ENCODE assay signal across 10 cellular contexts in genomic region chr10:78981257-78981969, GRCh38.
DNase-seq lines count a peak whose midpoint lies in the region; ATAC-seq and TF ChIP-seq lines count a peak whose summit lies in the region.
"Had no signal": no experiment of that assay in that cellular context is flagged by ENCODE, and none has a peak within 500 bp of the region (broad histone marks: within the 10 kb centered on the region; RNA-seq: fewer than 3 reads in every experiment).

No MANE protein-coding gene starts in this region.

- no peak overlapping the region for H3K4me2 ChIP-seq in neuronal stem cell (ENCODE audit: insufficient read depth, low read length, poor library complexity, severe bottlenecking)

- no peak overlapping the region for H2BK5ac ChIP-seq in neuronal stem cell (ENCODE audit: low read length)

- no peak overlapping the region for H3K23ac ChIP-seq in neuronal stem cell (ENCODE audit: low read depth, low read length, poor library complexity)

- TF ChIP-seq POLR2A in NB4 (IDR thresholded peaks at IDR 0.05; ENCODE audit: extremely low read depth, insufficient read length) = no peak

- ATAC-seq in GM21786 (IDR thresholded peaks at IDR 0.05; ENCODE audit: unreplicated experiment) = peak; percentile 65
- ATAC-seq in HG03196 (IDR thresholded peaks at IDR 0.05; ENCODE audit: unreplicated experiment) = no peak

- H3K36me3 ChIP-seq in neuronal stem cell (replicated peaks in 1 of 2; ENCODE audit: control insufficient read depth in 2 of 2, insufficient read depth in 2 of 2, low read length in 2 of 2) = no peaks in the 10 kb centered on the region
- H3K36me3 ChIP-seq: lower lobe of right lung had no signal

- H3K14ac ChIP-seq in neuronal stem cell (ENCODE audit: low read length) = peak overlapping the region; percentile 59

- TF ChIP-seq CTCF in NB4 (IDR thresholded peaks at IDR 0.05; ENCODE audit: low read depth, low read length) = no peak

- DNase-seq in activated naive CD4-positive, alpha-beta T cell treated with Interleukin-2 at 50 U/mL for 16 hours = peak; percentile 21
- no peak for DNase-seq in activated naive CD4-positive, alpha-beta T cell treated with anti-CD3 and anti-CD28 coated beads, Interleukin-2, amount 50 U/mL, for 16 hours
- DNase-seq in NB4 (ENCODE audit: low read depth) (peak; percentile 47), neuronal stem cell (ENCODE audit: low spot score) (no peak), MV-4-11 (lab: John Stamatoyannopoulos, UW) (no peak), NCI-H1436 (lab: John Stamatoyannopoulos, UW) (no peak)
- DNase-seq: lower lobe of right lung, NCI-H510A had no signal

- no peak overlapping the region for H2BK120ac ChIP-seq in neuronal stem cell (ENCODE audit: low read depth, low read length)

- no peak overlapping the region for H3K4me3 ChIP-seq in NB4 (ENCODE audit: low read depth, low read length)
- no peak overlapping the region for H3K4me3 ChIP-seq in neuronal stem cell (ENCODE audit: low read length in 2 of 2)
- H3K4me3 ChIP-seq: lower lobe of right lung had no signal

- H2AK5ac ChIP-seq in neuronal stem cell (ENCODE audit: low read depth, low read length) = peak overlapping the region; percentile 72

- no peak overlapping the region for H3K4ac ChIP-seq in neuronal stem cell (ENCODE audit: low read length)

- H4K8ac ChIP-seq in neuronal stem cell (ENCODE audit: low read depth, low read length) = no peak overlapping the region

- no peaks in the 10 kb centered on the region for H3K9me3 ChIP-seq in neuronal stem cell (replicated peaks in 1 of 2; ENCODE audit: control insufficient read depth in 2 of 2, insufficient read depth in 1 of 2, low read depth in 1 of 2, low read length in 2 of 2)
- H3K9me3 ChIP-seq: lower lobe of right lung had no signal

- peaks cover 0 to 17% (median 4%) of the 10 kb centered on the region in 3 experiments for H3K27me3 ChIP-seq in neuronal stem cell (ENCODE audit: control insufficient read depth in 3 of 3, insufficient read depth in 3 of 3, low read depth in 1 of 3, low read length in 3 of 3)

- no peak overlapping the region for H4K91ac ChIP-seq in neuronal stem cell (ENCODE audit: low read depth, low read length, poor library complexity)

- H2BK12ac ChIP-seq in neuronal stem cell (ENCODE audit: low read length) = no peak overlapping the region

- no peaks in the 10 kb centered on the region for H3K79me1 ChIP-seq in neuronal stem cell (ENCODE audit: low read depth, low read length)

- H3K27ac ChIP-seq in neuronal stem cell (replicated peaks; ENCODE audit: low read length) = no peak overlapping the region
- H3K27ac ChIP-seq: lower lobe of right lung had no signal

- H3K18ac ChIP-seq in neuronal stem cell (ENCODE audit: low read length) = peak overlapping the region; percentile 77

- H2AFZ ChIP-seq in neuronal stem cell (ENCODE audit: low read length) = no peak overlapping the region

- no peak overlapping the region for H3K9ac ChIP-seq in neuronal stem cell (ENCODE audit: low read depth, low read length, poor library complexity)

- H3K4me1 ChIP-seq in neuronal stem cell (ENCODE audit: control insufficient read depth in 2 of 2, insufficient read depth in 1 of 2, low read depth in 1 of 2, low read length in 2 of 2) = peaks cover 7 to 8% of the 10 kb centered on the region in 2 donors

- peak overlapping the region; percentile 72 for H2BK15ac ChIP-seq in neuronal stem cell (ENCODE audit: low read length)

- WGBS in neuronal stem cell (ENCODE audit: extremely low coverage in 2 of 2, insufficient read length in 2 of 2, insufficient replicate concordance in 1 of 2), 2 donors = no CpG with 5 or more reads among the region's 6 CpGs

Comparison
In these comparisons a context has a peak if more than half of its experiments do, and no peak if none do; other contexts are left out.
1. DNase-seq: peak in activated naive CD4-positive, alpha-beta T cell treated with Interleukin-2 at 50 U/mL for 16 hours (single experiment) and NB4 (single experiment); none in activated naive CD4-positive, alpha-beta T cell treated with anti-CD3 and anti-CD28 coated beads, Interleukin-2, amount 50 U/mL, for 16 hours (single experiment), neuronal stem cell (single experiment), MV-4-11 (single experiment) and NCI-H1436 (single experiment).